21 cellular contexts compared by ENCODE assay signal in the genomic region with DNA sequence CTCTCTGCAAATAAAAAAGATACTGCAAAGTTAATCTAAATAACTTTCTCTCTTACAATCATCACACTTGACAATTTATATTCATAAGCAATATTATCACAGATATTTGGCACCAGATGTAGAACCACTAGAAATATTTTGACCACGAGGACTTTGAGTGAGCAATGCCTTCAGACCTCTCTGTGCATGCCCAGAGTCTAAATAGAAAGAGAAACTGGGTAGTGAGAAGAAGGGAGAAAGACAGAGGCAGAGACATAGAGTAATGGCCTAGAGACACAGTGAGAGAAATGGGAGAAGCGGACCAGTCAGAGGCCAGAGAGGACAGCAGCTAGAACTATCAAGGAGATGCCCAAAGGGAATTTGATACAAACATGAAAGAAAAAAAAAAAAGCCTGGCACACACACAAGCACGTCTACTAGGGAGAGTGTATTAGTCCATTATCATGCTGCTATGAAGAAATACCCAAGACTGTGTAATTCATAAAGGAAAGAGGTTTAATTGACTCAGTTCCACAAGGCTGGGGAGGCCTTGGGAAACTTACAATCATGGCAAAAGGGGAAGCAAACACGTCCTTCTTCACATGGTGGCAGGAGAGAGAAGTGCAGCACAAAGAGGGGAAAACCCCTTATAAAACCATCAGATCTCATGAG. TPM values are rescaled to one million over a fixed set of nuclear protein-coding genes. Genes with fewer than 3 reads are reported as not detected.
A peak's percentile ranks its signal among the peaks of the same experiment; 100 is the strongest.
DNase-seq lines count a peak whose midpoint lies in the region; ATAC-seq and TF ChIP-seq lines count a peak whose summit lies in the region.
"Had no signal": no experiment of that assay in that cellular context is flagged by ENCODE, and none has a peak within 500 bp of the region (broad histone marks: within the 10 kb centered on the region; RNA-seq: fewer than 3 reads in every experiment).

No MANE protein-coding gene starts in this region.

- H3K27me3 Mint-ChIP-seq in neural progenitor cell (ENCODE audit: insufficient read depth, low read depth) = no peaks in the 10 kb centered on the region
- H3K27me3 Mint-ChIP-seq in GM23338 (ENCODE audit: insufficient read depth, low read depth, poor library complexity) = peaks cover 3% of the 10 kb centered on the region
- H3K27me3 Mint-ChIP-seq: CD8-positive, alpha-beta memory T cell had no signal

- no peak overlapping the region for H3K9ac ChIP-seq in neural progenitor cell

- no peak overlapping the region for H3K4me3 ChIP-seq in brain microvascular endothelial cell (ENCODE audit: low read depth, low read length)
- no peak overlapping the region for H3K4me3 ChIP-seq in neural progenitor cell
- H3K4me3 ChIP-seq in MG63 = no peak overlapping the region
- no peak overlapping the region for H3K4me3 ChIP-seq in GM23338
- H3K4me3 ChIP-seq: SK-N-MC had no signal

- H3K4me3 Mint-ChIP-seq in neural progenitor cell (no peak overlapping the region), GM23338 (no peak overlapping the region)
- H3K4me3 Mint-ChIP-seq: CD8-positive, alpha-beta memory T cell had no signal

- ATAC-seq in left ventricle myocardium superior (peak; percentile 22), HG03442 (IDR thresholded peaks at IDR 0.05; ENCODE audit: unreplicated experiment) (no peak), GM23338 (no peak)

- TF ChIP-seq CTCF in brain microvascular endothelial cell (IDR thresholded peaks at IDR 0.05; ENCODE audit: low read depth, low read length, missing control alignments) = peak; percentile 1
- TF ChIP-seq CTCF in neural progenitor cell (IDR thresholded peaks at IDR 0.05) = no peak
- TF ChIP-seq CTCF in GM23338 (conservative IDR thresholded peaks at IDR 0.05; ENCODE audit: low read depth in 2 of 2) = no peak

- H4K20me1 ChIP-seq in neural progenitor cell (ENCODE audit: low read depth) = no peaks in the 10 kb centered on the region
- no peaks in the 10 kb centered on the region for H4K20me1 ChIP-seq in GM23338 (replicated peaks; ENCODE audit: insufficient read depth)

- H3K79me2 ChIP-seq in neural progenitor cell (ENCODE audit: low read depth) (no peaks in the 10 kb centered on the region), GM23338 (replicated peaks; ENCODE audit: insufficient read depth) (no peaks in the 10 kb centered on the region)

- H3K27ac Mint-ChIP-seq in neural progenitor cell (peak overlapping the region; percentile 34), GM23338 (no peak overlapping the region)
- H3K27ac Mint-ChIP-seq: CD8-positive, alpha-beta memory T cell had no signal

- H3K27me3 ChIP-seq in brain microvascular endothelial cell (replicated peaks) (no peaks in the 10 kb centered on the region), neural progenitor cell (no peaks in the 10 kb centered on the region), MG63 (no peaks in the 10 kb centered on the region), GM23338 (ENCODE audit: insufficient read depth) (no peaks in the 10 kb centered on the region)

- no peak overlapping the region for H2AFZ ChIP-seq in neural progenitor cell (replicated peaks)
- H2AFZ ChIP-seq in GM23338 = no peak overlapping the region

- H3K36me3 Mint-ChIP-seq in neural progenitor cell = no peaks in the 10 kb centered on the region
- H3K36me3 Mint-ChIP-seq in GM23338 (ENCODE audit: low read depth) = no peaks in the 10 kb centered on the region; the same call in 2 of the 3 replicates
- H3K36me3 Mint-ChIP-seq: CD8-positive, alpha-beta memory T cell had no signal

- H3K9me3 Mint-ChIP-seq in neural progenitor cell (no peaks in the 10 kb centered on the region), GM23338 (no peaks in the 10 kb centered on the region; the same call in 1 of the 3 replicates)

- H3K4me1 Mint-ChIP-seq in neural progenitor cell (no peaks in the 10 kb centered on the region), GM23338 (no peaks in the 10 kb centered on the region; the same call in 2 of the 3 replicates)
- H3K4me1 Mint-ChIP-seq: CD8-positive, alpha-beta memory T cell had no signal

- H3K27ac ChIP-seq in brain microvascular endothelial cell (no peak overlapping the region), neural progenitor cell (no peak overlapping the region), GM23338 (ENCODE audit: low read depth) (no peak overlapping the region)
- H3K27ac ChIP-seq: C4-2B, SK-N-MC had no signal

- DNase-seq in left ventricle myocardium superior = no peak
- no peak for DNase-seq in cardiac septum (ENCODE audit: low spot score)
- DNase-seq in brain microvascular endothelial cell = no peak
- no peak for DNase-seq in neural progenitor cell (ENCODE audit: low spot score)
- DNase-seq in MG63 = no peak
- no peak for DNase-seq in GM23338 (ENCODE audit: low spot score)
- DNase-seq: AML-193; Calu3; CD8-positive, alpha-beta memory T cell; DMS153; GF-D8; Karpas-422; NCI-H1694; NCI-H2081 treated with DMSO at 0.1 percent for 48 hours; NCI-H446; NCI-H526; RPMI8226; SHP77 treated with DMSO at 0.1 percent for 48 hours had no signal

- H3K36me3 ChIP-seq in brain microvascular endothelial cell (replicated peaks) (no peaks in the 10 kb centered on the region), neural progenitor cell (no peaks in the 10 kb centered on the region), MG63 (no peaks in the 10 kb centered on the region), GM23338 (ENCODE audit: insufficient read depth) (no peaks in the 10 kb centered on the region)

- H3K9me2 ChIP-seq in GM23338 (ENCODE audit: insufficient read depth) = no peaks in the 10 kb centered on the region; the same call in 1 of the 2 replicates

- H3K4me2 ChIP-seq in neural progenitor cell (no peak overlapping the region), GM23338 (no peak overlapping the region)

- no peaks in the 10 kb centered on the region for H3F3A ChIP-seq in neural progenitor cell (ENCODE audit: low read depth)
- H3F3A ChIP-seq in GM23338 (replicated peaks; ENCODE audit: low read depth) = no peaks in the 10 kb centered on the region

- H3K9me3 ChIP-seq in neural progenitor cell (ENCODE audit: low read depth) (no peaks in the 10 kb centered on the region), MG63 (no peaks in the 10 kb centered on the region)

- no peaks in the 10 kb centered on the region for H3K4me1 ChIP-seq in neural progenitor cell
- H3K4me1 ChIP-seq in GM23338 (ENCODE audit: insufficient read depth) = peaks cover 9% of the 10 kb centered on the region

- in situ Hi-C loops in brain microvascular endothelial cell (cut with HindIII; ENCODE audit: low pct_ligation_motif_present, low sequenced_read_pairs) = no loop called here

- intact Hi-C loops in left ventricle myocardium superior (cut with micrococcal nuclease) = no loop called here
- intact Hi-C loops in cardiac septum (cut with DNase I) = no loop called here

TF ChIP-seq in GM23338, 12 proteins besides CTCF, POLR2A, EP300 and RAD21 (continues in another document):
- no peak for TF ChIP-seq NANOG (IDR thresholded peaks at IDR 0.05; ENCODE audit: borderline replicate concordance)

RNA-seq across cellular contexts. Expression of a gene that starts 41.1 kb away (rescaled TPM):
- total RNA-seq in left ventricle myocardium superior (7.1 TPM), cardiac septum (6.9 TPM), neural progenitor cell (ENCODE audit: low replicate concordance) (11.0 and 18.4 TPM in 2 replicates)
- 9.3 and 13.5 TPM in 2 replicates for total RNA-seq in MG63 (2014; rRNA removed; shearing (Covaris generic); ENCODE audit: low replicate concordance)
- 3.9 and 5.0 TPM in 2 replicates for total RNA-seq in GM23338 (2014; rRNA removed; shearing (Covaris generic))
- polyA plus RNA-seq in GM23338 (2016; fragmentation: Nextera tagmentation; extraction: Ambion mirVana) = 2.5 and 3.0 TPM in 2 replicates
- polyA plus RNA-seq: CD8-positive, alpha-beta memory T cell had no signal
